In genomic region chr4:1416948-1417260, GRCh38 we compare ENCODE assay signal across 23 cellular contexts. TPM values are rescaled to one million over a fixed set of nuclear protein-coding genes. Genes with fewer than 3 reads are reported as not detected.
"Had no signal": no experiment of that assay in that cellular context is flagged by ENCODE, and none has a peak within 500 bp of the region (broad histone marks: within the 10 kb centered on the region; RNA-seq: fewer than 3 reads in every experiment).

No MANE protein-coding gene starts in this region.

- H3K36me3 ChIP-seq: cardiac muscle cell, gastroesophageal sphincter, neutrophil had no signal

- H3K4me3 Mint-ChIP-seq: activated naive CD4-positive, alpha-beta T cell treated with anti-CD3 and anti-CD28 coated beads, Interleukin-2, amount 10 ng/mL, durations not matched to agents 7 days and 5 days; stimulated activated naive CD8-positive, alpha-beta T cell treated with anti-CD3 and anti-CD28 coated beads, Interleukin-15, Interleukin-2, amounts not matched to agents 100 ng/mL and 50 ng/mL, for 24 hours; T-helper 1 cell treated with Interleukin-12 subunit alpha and Interleukin-12 subunit beta and Interleukin-4 antibody, amounts not matched to agents 30 μg/mL and 1 μg/mL, for 36 hours; WTC11 had no signal

- DNase-seq: activated CD4-positive, alpha-beta T cell treated with anti-CD3 and anti-CD28 coated beads, Interleukin-2, amount 50 U/mL, for 48 hours; activated naive CD4-positive, alpha-beta T cell treated with anti-CD3 and anti-CD28 coated beads, Interleukin-2, amount 10 ng/mL, durations not matched to agents 7 days and 5 days; cortex of kidney; effector memory CD4-positive, alpha-beta T cell; kidney glomerular epithelial cell; psoas muscle; stimulated activated CD4-positive, alpha-beta T cell treated with anti-CD3 and anti-CD28 coated beads, Interleukin-15, amount 100 ng/mL, for 24 hours; stimulated activated CD4-positive, alpha-beta T cell treated with anti-CD3 and anti-CD28 coated beads, Interleukin-4, amount 100 ng/mL, for 24 hours had no signal

- H3K9me3 ChIP-seq: gastroesophageal sphincter, neutrophil, psoas muscle, testis had no signal

- H3K27me3 ChIP-seq: testis had no signal

- H3K9me3 Mint-ChIP-seq: activated naive CD4-positive, alpha-beta T cell treated with anti-CD3 and anti-CD28 coated beads, Interleukin-2, amount 10 ng/mL, durations not matched to agents 7 days and 5 days; activated T-helper 2 cell treated with anti-CD3 and anti-CD28 coated beads, Interferon-gamma antibody, Interleukin-2, Interleukin-4, amounts not matched to agents 10 μg/mL and 5 μg/mL and 100 μg/mL, durations not matched to agents 14 hours and 24 hours and 36 hours; stimulated activated naive CD8-positive, alpha-beta T cell treated with anti-CD3 and anti-CD28 coated beads, Interleukin-15, Interleukin-2, amounts not matched to agents 100 ng/mL and 50 ng/mL, for 24 hours; T-helper 1 cell treated with Interleukin-12 subunit alpha and Interleukin-12 subunit beta and Interleukin-4 antibody, amounts not matched to agents 30 μg/mL and 1 μg/mL, for 36 hours; WTC11 had no signal

- H3K4me1 Mint-ChIP-seq: activated naive CD4-positive, alpha-beta T cell treated with anti-CD3 and anti-CD28 coated beads, Interleukin-2, amount 10 ng/mL, durations not matched to agents 7 days and 5 days; WTC11 had no signal

- H3K36me3 Mint-ChIP-seq: activated naive CD4-positive, alpha-beta T cell treated with anti-CD3 and anti-CD28 coated beads, Interleukin-2, amount 10 ng/mL, durations not matched to agents 7 days and 5 days; WTC11 had no signal

- H3K4me1 ChIP-seq: psoas muscle, testis had no signal

- ATAC-seq: gastroesophageal sphincter; naive thymus-derived CD4-positive, alpha-beta T cell; psoas muscle; WTC11 had no signal

- H3K4me3 ChIP-seq: cardiac muscle cell, gastroesophageal sphincter, psoas muscle, SK-N-MC, testis had no signal

- H3K27ac ChIP-seq: cardiac muscle cell, gastroesophageal sphincter, neutrophil, psoas muscle, SK-N-MC, testis had no signal

- H3K27ac Mint-ChIP-seq: activated naive CD4-positive, alpha-beta T cell treated with anti-CD3 and anti-CD28 coated beads, Interleukin-2, amount 10 ng/mL, durations not matched to agents 7 days and 5 days; activated T-helper 2 cell treated with anti-CD3 and anti-CD28 coated beads, Interferon-gamma antibody, Interleukin-2, Interleukin-4, amounts not matched to agents 10 μg/mL and 5 μg/mL and 100 μg/mL, durations not matched to agents 14 hours and 24 hours and 36 hours; stimulated activated naive CD8-positive, alpha-beta T cell treated with anti-CD3 and anti-CD28 coated beads, Interleukin-15, Interleukin-2, amounts not matched to agents 100 ng/mL and 50 ng/mL, for 24 hours; WTC11 had no signal

RNA-seq across cellular contexts. Expression of gene NKX1-1, which starts 10.7 kb away (rescaled TPM):
- total RNA-seq: activated T-helper 2 cell treated with anti-CD3 and anti-CD28 coated beads, Interferon-gamma antibody, Interleukin-2, Interleukin-4, amounts not matched to agents 10 μg/mL and 5 μg/mL and 100 μg/mL, durations not matched to agents 14 hours and 24 hours and 36 hours; cardiac muscle cell; epithelial cell of proximal tubule; gastroesophageal sphincter; lung microvascular endothelial cell; mononuclear cell; naive thymus-derived CD4-positive, alpha-beta T cell; psoas muscle; ureter; WTC11 had no signal
- polyA plus RNA-seq: adipose tissue; cardiac muscle cell; naive thymus-derived CD4-positive, alpha-beta T cell; psoas muscle had no signal
